In genomic region chr2:74908763-74909444, GRCh38 we compare ENCODE assay signal across 14 cellular contexts. TPM values are rescaled to one million over a fixed set of nuclear protein-coding genes. Genes with fewer than 3 reads are reported as not detected.
DNase-seq lines count a peak whose midpoint lies in the region; ATAC-seq, FAIRE-seq and TF ChIP-seq lines count a peak whose summit lies in the region.
"Had no signal": no experiment of that assay in that cellular context is flagged by ENCODE, and none has a peak within 500 bp of the region (broad histone marks: within the 10 kb centered on the region; RNA-seq: fewer than 3 reads in every experiment).

No MANE protein-coding gene starts in this region.

- H3K27ac ChIP-seq in lower lobe of right lung = no peak overlapping the region
- H3K27ac ChIP-seq in upper lobe of right lung = no peak overlapping the region
- H3K27ac ChIP-seq: BLaER1, epithelial cell of prostate, right atrium auricular region had no signal

- H3K4me1 ChIP-seq in lower lobe of right lung = no peaks in the 10 kb centered on the region
- no peaks in the 10 kb centered on the region for H3K4me1 ChIP-seq in upper lobe of right lung
- H3K4me1 ChIP-seq: BLaER1, right atrium auricular region had no signal

- intact Hi-C loops in lower lobe of right lung (cut with DNase I) = no loop called here
- intact Hi-C loops in upper lobe of right lung (cut with DNase I) = no loop called here
- intact Hi-C loops in left ventricle myocardium superior (cut with micrococcal nuclease) = no loop called here

- peak; percentile 14 for ATAC-seq in activated naive CD8-positive, alpha-beta T cell treated with anti-CD3 and anti-CD28 coated beads, Interleukin-2, amount 10 ng/mL, durations not matched to agents 7 days and 5 days (ENCODE audit: low read depth)
- no peak for ATAC-seq in activated naive CD8-positive, alpha-beta T cell treated with anti-CD3 and anti-CD28 coated beads, Interleukin-2, amount 50 U/mL, for 24 hours
- ATAC-seq in lower lobe of right lung (peak; percentile 65 to 66), upper lobe of right lung (peak; percentile 79), left ventricle myocardium superior (no peak), HG02763 (IDR thresholded peaks at IDR 0.05; ENCODE audit: unreplicated experiment) (no peak)

- peaks cover 5% of the 10 kb centered on the region for H3K4me1 Mint-ChIP-seq in activated naive CD8-positive, alpha-beta T cell treated with anti-CD3 and anti-CD28 coated beads, Interleukin-2, amount 10 ng/mL, durations not matched to agents 7 days and 5 days
- H3K4me1 Mint-ChIP-seq in activated naive CD8-positive, alpha-beta T cell treated with anti-CD3 and anti-CD28 coated beads, Interleukin-2, amount 50 U/mL, for 24 hours = peaks cover 8% of the 10 kb centered on the region
- H3K4me1 Mint-ChIP-seq in chondrocyte (ENCODE audit: low read depth) = peaks cover 6% of the 10 kb centered on the region

- DNase-seq in activated naive CD8-positive, alpha-beta T cell treated with anti-CD3 and anti-CD28 coated beads, Interleukin-2, amount 10 ng/mL, durations not matched to agents 7 days and 5 days = no peak
- no peak for DNase-seq in activated naive CD8-positive, alpha-beta T cell treated with anti-CD3 and anti-CD28 coated beads, Interleukin-2, amount 50 U/mL, for 24 hours
- DNase-seq in chondrocyte (ENCODE audit: low spot score) (no peak), lower lobe of right lung (no peak), upper lobe of right lung (peak; percentile 71), left ventricle myocardium superior (no peak), HTR-8/SVneo (ENCODE audit: insufficient read length, low spot score) (no peak)
- DNase-seq: aorta; NK-92 treated with Interleukin-12 subunit alpha and Interleukin-12 subunit beta, amount 100 ng/mL, for 24 hours; T1000 had no signal

- no peaks in the 10 kb centered on the region for H3K9me3 ChIP-seq in lower lobe of right lung
- H3K9me3 ChIP-seq in upper lobe of right lung = no peaks in the 10 kb centered on the region
- H3K9me3 ChIP-seq: right atrium auricular region had no signal

- peak overlapping the region; percentile 15 for H3K4me3 ChIP-seq in lower lobe of right lung
- H3K4me3 ChIP-seq in upper lobe of right lung = peak overlapping the region; percentile 21
- H3K4me3 ChIP-seq: BLaER1, right atrium auricular region had no signal

- no peak overlapping the region for H3K27ac Mint-ChIP-seq in activated naive CD8-positive, alpha-beta T cell treated with anti-CD3 and anti-CD28 coated beads, Interleukin-2, amount 10 ng/mL, durations not matched to agents 7 days and 5 days
- no peak overlapping the region for H3K27ac Mint-ChIP-seq in activated naive CD8-positive, alpha-beta T cell treated with anti-CD3 and anti-CD28 coated beads, Interleukin-2, amount 50 U/mL, for 24 hours
- no peak overlapping the region for H3K27ac Mint-ChIP-seq in chondrocyte (ENCODE audit: unreplicated experiment)

- FAIRE-seq in HTR-8/SVneo (lab: Jason Lieb, UNC) = no peak

- H3K27me3 Mint-ChIP-seq in activated naive CD8-positive, alpha-beta T cell treated with anti-CD3 and anti-CD28 coated beads, Interleukin-2, amount 10 ng/mL, durations not matched to agents 7 days and 5 days = peaks cover 43% of the 10 kb centered on the region
- peaks cover 40% of the 10 kb centered on the region for H3K27me3 Mint-ChIP-seq in activated naive CD8-positive, alpha-beta T cell treated with anti-CD3 and anti-CD28 coated beads, Interleukin-2, amount 50 U/mL, for 24 hours
- H3K27me3 Mint-ChIP-seq in chondrocyte (ENCODE audit: low read depth) = no peaks in the 10 kb centered on the region

- no peaks in the 10 kb centered on the region for H3K9me3 Mint-ChIP-seq in activated naive CD8-positive, alpha-beta T cell treated with anti-CD3 and anti-CD28 coated beads, Interleukin-2, amount 10 ng/mL, durations not matched to agents 7 days and 5 days
- no peaks in the 10 kb centered on the region for H3K9me3 Mint-ChIP-seq in activated naive CD8-positive, alpha-beta T cell treated with anti-CD3 and anti-CD28 coated beads, Interleukin-2, amount 50 U/mL, for 24 hours
- no peaks in the 10 kb centered on the region for H3K9me3 Mint-ChIP-seq in chondrocyte (ENCODE audit: low read depth)

- no peak for TF ChIP-seq CTCF in chondrocyte (IDR thresholded peaks at IDR 0.05)
- no peak for TF ChIP-seq CTCF in lower lobe of right lung (IDR thresholded peaks at IDR 0.05)
- no peak for TF ChIP-seq CTCF in upper lobe of right lung (IDR thresholded peaks at IDR 0.05)

- H3K4me3 Mint-ChIP-seq in activated naive CD8-positive, alpha-beta T cell treated with anti-CD3 and anti-CD28 coated beads, Interleukin-2, amount 10 ng/mL, durations not matched to agents 7 days and 5 days = peak overlapping the region; percentile 34
- H3K4me3 Mint-ChIP-seq in activated naive CD8-positive, alpha-beta T cell treated with anti-CD3 and anti-CD28 coated beads, Interleukin-2, amount 50 U/mL, for 24 hours = no peak overlapping the region
- H3K4me3 Mint-ChIP-seq in chondrocyte (ENCODE audit: unreplicated experiment) = peak overlapping the region; percentile 21

- peaks cover 1% of the 10 kb centered on the region for H3K36me3 Mint-ChIP-seq in activated naive CD8-positive, alpha-beta T cell treated with anti-CD3 and anti-CD28 coated beads, Interleukin-2, amount 10 ng/mL, durations not matched to agents 7 days and 5 days
- no peaks in the 10 kb centered on the region for H3K36me3 Mint-ChIP-seq in activated naive CD8-positive, alpha-beta T cell treated with anti-CD3 and anti-CD28 coated beads, Interleukin-2, amount 50 U/mL, for 24 hours (ENCODE audit: low read depth)
- peaks cover 2% of the 10 kb centered on the region for H3K36me3 Mint-ChIP-seq in chondrocyte (ENCODE audit: low read depth)

- peaks cover 5% of the 10 kb centered on the region for H3K27me3 ChIP-seq in lower lobe of right lung (ENCODE audit: low read depth)
- no peaks in the 10 kb centered on the region for H3K27me3 ChIP-seq in upper lobe of right lung
- H3K27me3 ChIP-seq: BLaER1, right atrium auricular region had no signal

- H3K36me3 ChIP-seq in lower lobe of right lung (no peaks in the 10 kb centered on the region), upper lobe of right lung (no peaks in the 10 kb centered on the region)
- H3K36me3 ChIP-seq: BLaER1, right atrium auricular region had no signal

- POLR2A ChIA-PET in activated naive CD8-positive, alpha-beta T cell treated with anti-CD3 and anti-CD28 coated beads, Interleukin-2, amount 10 ng/mL, durations not matched to agents 7 days and 5 days (lab: Charles Lee) = no interaction called here

RNA-seq across cellular contexts. Expression of gene POLE4, which starts 49.5 kb away (rescaled TPM):
- total RNA-seq in activated naive CD8-positive, alpha-beta T cell treated with anti-CD3 and anti-CD28 coated beads, Interleukin-2, amount 10 ng/mL, durations not matched to agents 7 days and 5 days = 10 to 100 TPM; 42.5 to 43.8 TPM
- 31.2 to 47.2 TPM (median 39.5 TPM) in 3 replicates for total RNA-seq in chondrocyte
- 65.4 TPM for total RNA-seq in lower lobe of right lung
- total RNA-seq in upper lobe of right lung = 59.8 TPM
- total RNA-seq in left ventricle myocardium superior = 37.9 TPM

Comparison
In these comparisons a context has a peak if more than half of its experiments do, and no peak if none do; other contexts are left out.
1. ATAC-seq: peak in activated naive CD8-positive, alpha-beta T cell treated with anti-CD3 and anti-CD28 coated beads, Interleukin-2, amount 10 ng/mL, durations not matched to agents 7 days and 5 days (single experiment), lower lobe of right lung (2 of 2) and upper lobe of right lung (single experiment); none in activated naive CD8-positive, alpha-beta T cell treated with anti-CD3 and anti-CD28 coated beads, Interleukin-2, amount 50 U/mL, for 24 hours (single experiment), left ventricle myocardium superior (single experiment) and HG02763 (single experiment).